34 cellular contexts compared by ENCODE assay signal in the genomic region with DNA sequence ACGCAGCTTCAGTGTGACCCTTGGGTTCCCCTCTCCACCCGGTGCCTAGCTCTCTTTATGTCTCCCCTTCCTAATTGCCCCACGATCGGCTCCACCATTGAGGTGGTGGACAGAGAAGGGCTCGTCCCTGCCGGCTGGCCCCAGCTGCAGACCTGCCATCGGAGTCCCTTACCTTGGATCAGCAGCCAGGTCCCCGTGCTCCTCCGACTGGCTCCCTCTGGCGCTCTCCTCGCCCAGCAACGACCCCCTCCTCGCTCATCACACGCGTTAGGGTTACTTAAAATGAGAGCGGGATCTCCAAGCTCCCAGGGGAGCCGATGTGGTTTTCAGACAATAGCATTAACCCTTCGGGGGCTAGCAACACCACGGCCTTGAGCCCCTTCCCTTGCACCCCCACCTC. TPM values are rescaled to one million over a fixed set of nuclear protein-coding genes. Genes with fewer than 3 reads are reported as not detected.
A peak's percentile ranks its signal among the peaks of the same experiment; 100 is the strongest.
DNase-seq lines count a peak whose midpoint lies in the region; ATAC-seq and TF ChIP-seq lines count a peak whose summit lies in the region.
"Had no signal": no experiment of that assay in that cellular context is flagged by ENCODE, and none has a peak within 500 bp of the region (broad histone marks: within the 10 kb centered on the region; RNA-seq: fewer than 3 reads in every experiment).

No MANE protein-coding gene starts in this region.

- H3K4me1 ChIP-seq in IMR-90 (ENCODE audit: control insufficient read depth, insufficient read depth, low read length) (peaks cover 10% of the 10 kb centered on the region), sigmoid colon (no peaks in the 10 kb centered on the region)
- H3K4me1 ChIP-seq: thyroid gland had no signal

- no peak overlapping the region; the same call in 1 of the 2 replicates for H2BK120ac ChIP-seq in IMR-90 (ENCODE audit: low read depth, low read length)

- no peak for TF ChIP-seq EP300 in sigmoid colon (IDR thresholded peaks at IDR 0.05)

- H4K8ac ChIP-seq in IMR-90 (ENCODE audit: low read depth in 2 of 2, low read length in 2 of 2): 0 out of 4 replicates have a peak overlapping the region, but pooled peaks of 1 of the 2 experiments have one; percentile 2

- no peak for TF ChIP-seq RAD21 in IMR-90 (IDR thresholded peaks at IDR 0.05; ENCODE audit: low read length)

- H2AK5ac ChIP-seq in IMR-90 (ENCODE audit: low read depth, low read length): peak overlapping the region; percentile 97; the same call in 1 of the 2 replicates

- TF ChIP-seq CTCF in IMR-90 (conservative IDR thresholded peaks at IDR 0.05; ENCODE audit: low read depth, low read length): no peak
- TF ChIP-seq CTCF in sigmoid colon (IDR thresholded peaks at IDR 0.05): no peak

- no peak overlapping the region for H2BK20ac ChIP-seq in IMR-90 (ENCODE audit: low read depth, low read length)

- ATAC-seq in IMR-90 (ENCODE audit: low read depth): no peak
- ATAC-seq in GM21786 (IDR thresholded peaks at IDR 0.05; ENCODE audit: unreplicated experiment): no peak
- ATAC-seq: activated CD8-positive, alpha-beta memory T cell treated with anti-CD3 and anti-CD28 coated beads, Interleukin-2, amount 10 ng/mL, durations not matched to agents 7 days and 5 days; HCT116; stimulated activated naive CD8-positive, alpha-beta T cell treated with anti-CD3 and anti-CD28 coated beads, Interleukin-15, amount 100 ng/mL, for 72 hours had no signal

- no peak overlapping the region for H3K4me2 ChIP-seq in IMR-90 (ENCODE audit: low read depth, low read length)
- H3K4me2 ChIP-seq: PC-9 had no signal

- H3K18ac ChIP-seq in IMR-90 (ENCODE audit: low read depth, low read length): no peak overlapping the region

- no peak overlapping the region for H3K23ac ChIP-seq in IMR-90 (ENCODE audit: low read depth, low read length)

- 0 out of 3 replicates have a peak overlapping the region, but pooled peaks have one; percentile 84 for H2BK15ac ChIP-seq in IMR-90 (ENCODE audit: low read depth, low read length)

- peaks cover 6% of the 10 kb centered on the region for H3K27me3 ChIP-seq in IMR-90 (ENCODE audit: control insufficient read depth, insufficient read depth, low read length)
- H3K27me3 ChIP-seq in sigmoid colon: peaks cover 0 to 51% (median 25%) of the 10 kb centered on the region in 3 donors
- H3K27me3 ChIP-seq: brain microvascular endothelial cell, MG63 had no signal

- dilution Hi-C loops in IMR-90 (cut with HindIII; ENCODE audit: low sequenced_read_pairs, unreplicated experiment): no loop called here

- no peaks in the 10 kb centered on the region for H3K36me3 ChIP-seq in IMR-90 (ENCODE audit: control insufficient read depth, insufficient read depth, low read length)
- H3K36me3 ChIP-seq in sigmoid colon: no peaks in the 10 kb centered on the region
- H3K36me3 ChIP-seq: brain microvascular endothelial cell, MG63, thyroid gland, WERI-Rb-1 had no signal

- H4K5ac ChIP-seq in IMR-90 (ENCODE audit: low read depth, low read length): no peak overlapping the region

- in situ Hi-C loops in IMR-90 (cut with MboI; ENCODE audit: low sequenced_read_pairs): no loop called here

- peaks cover 22% of the 10 kb centered on the region for H3K9me1 ChIP-seq in IMR-90 (ENCODE audit: insufficient read depth, low read length)

- H3K4ac ChIP-seq in IMR-90 (ENCODE audit: low read depth, low read length): peak overlapping the region; percentile 95; the same call in 1 of the 2 replicates

- no peak overlapping the region for H2AK9ac ChIP-seq in IMR-90 (replicated peaks; ENCODE audit: low read depth, low read length, poor library complexity)

- no peak overlapping the region for H3K56ac ChIP-seq in IMR-90 (ENCODE audit: extremely low read depth, insufficient read depth, low read length)

- CTCF ChIA-PET in IMR-90 (lab: Yijun Ruan, JAX): no interaction called here

- no peak overlapping the region for H2BK5ac ChIP-seq in IMR-90 (ENCODE audit: low read depth, low read length, poor library complexity, severe bottlenecking)

- DNase-seq in NCI-H82 (lab: John Stamatoyannopoulos, UW): peak; percentile 48
- DNase-seq in NCI-H82 treated with DMSO at 0.1 percent for 48 hours (lab: John Stamatoyannopoulos, UW; ENCODE audit: unreplicated experiment): no peak
- DNase-seq in IMR-90: no peak
- DNase-seq in iPS-NIHi11 (ENCODE audit: low spot score): peak; percentile 52
- DNase-seq in sigmoid colon: peak; percentile 44
- DNase-seq in NCI-H524 treated with DMSO at 0.1 percent for 48 hours (lab: John Stamatoyannopoulos, UW): no peak
- no peak for DNase-seq in NCI-H2081 (lab: John Stamatoyannopoulos, UW)
- DNase-seq: 8988T; activated CD8-positive, alpha-beta memory T cell treated with anti-CD3 and anti-CD28 coated beads, Interleukin-2, amount 10 ng/mL, durations not matched to agents 7 days and 5 days; activated naive CD4-positive, alpha-beta T cell treated with anti-CD3 and anti-CD28 coated beads, Interleukin-2, amount 50 U/mL, for 16 hours; activated T-cell treated with anti-CD3 and anti-CD28 coated beads, Interleukin-2, amount 50 U/mL, for 48 hours; amniotic stem cell; brain microvascular endothelial cell; CD4-positive, alpha-beta T cell; effector CD8-positive, alpha-beta T cell; erythroblast; glutamatergic neuron; KBM-7; MG63; NCI-H1417 treated with DMSO at 0.1 percent for 48 hours; NCI-H2081 treated with DMSO at 0.1 percent for 48 hours; NCI-H446 treated with DMSO at 0.1 percent for 48 hours; nucleus accumbens; PC-9; Right ventricle myocardium superior; stimulated activated naive CD8-positive, alpha-beta T cell treated with anti-CD3 and anti-CD28 coated beads, Interleukin-15, amount 100 ng/mL, for 72 hours; T-helper 9 cell; thyroid gland; WERI-Rb-1 had no signal

- H3K79me1 ChIP-seq in IMR-90 (ENCODE audit: low read depth in 1 of 2, low read length in 2 of 2): no peaks in the 10 kb centered on the region

- H2AFZ ChIP-seq in IMR-90 (replicated peaks; ENCODE audit: low read length, poor library complexity): peak overlapping the region; percentile 96
- H2AFZ ChIP-seq: PC-9 had no signal

- H3K4me3 ChIP-seq in IMR-90 (ENCODE audit: insufficient read depth, low read depth, low read length): no peak overlapping the region
- H3K4me3 ChIP-seq in sigmoid colon: no peak overlapping the region
- H3K4me3 ChIP-seq: MG63, PC-9, thyroid gland had no signal

- TF ChIP-seq POLR2A in IMR-90 (IDR thresholded peaks at IDR 0.05; ENCODE audit: low read depth, low read length) (no peak), sigmoid colon (IDR thresholded peaks at IDR 0.05) (no peak)

- intact Hi-C loops in IMR-90 (cut with micrococcal nuclease) (no loop called here), sigmoid colon (cut with DNase I) (no loop called here)

- H3K27ac ChIP-seq in IMR-90 (ENCODE audit: insufficient read depth, low read length): no peak overlapping the region
- no peak overlapping the region for H3K27ac ChIP-seq in sigmoid colon
- H3K27ac ChIP-seq: PC-9, thyroid gland, WERI-Rb-1 had no signal

- H3K14ac ChIP-seq in IMR-90 (replicated peaks; ENCODE audit: low read depth, low read length): no peak overlapping the region

- POLR2A ChIA-PET in IMR-90 (lab: Charles Lee; ENCODE audit: unreplicated experiment): no interaction called here

- no peaks in the 10 kb centered on the region for H3K9me3 ChIP-seq in IMR-90 (ENCODE audit: control insufficient read depth, insufficient read depth, low read length)
- no peaks in the 10 kb centered on the region for H3K9me3 ChIP-seq in sigmoid colon
- H3K9me3 ChIP-seq: MG63, thyroid gland had no signal

- no TSS peak for BruUV-seq in IMR-90 (replicated peaks; lab: Mats Ljungman, UMichigan)

- H3K9ac ChIP-seq in IMR-90 (ENCODE audit: low read depth, low read length): no peak overlapping the region

- no peak overlapping the region for H4K91ac ChIP-seq in IMR-90 (ENCODE audit: insufficient read depth, low read depth, low read length)

- no peaks in the 10 kb centered on the region for H4K20me1 ChIP-seq in IMR-90 (ENCODE audit: insufficient read depth, low read length)

- 53% methylated on average over 8 of the region's 19 CpGs; no CpG with 5 or more reads in 1 of the 2 experiments for WGBS in IMR-90 (ENCODE audit: extremely low coverage in 2 of 2, insufficient read length in 1 of 2), 2 experiments
- 39 to 50% methylated on average over 19 of the region's 19 CpGs for WGBS in sigmoid colon, 2 donors

TF ChIP-seq in IMR-90, 13 proteins besides CTCF, POLR2A, EP300 and RAD21:
- TF ChIP-seq NFE2L2 (IDR thresholded peaks at IDR 0.05; ENCODE audit: low read depth, low read length): no peak
- TF ChIP-seq MAFK (IDR thresholded peaks at IDR 0.05; ENCODE audit: low read depth, low read length): no peak
- TF ChIP-seq MAZ (IDR thresholded peaks at IDR 0.05; ENCODE audit: borderline replicate concordance, low read depth, low read length): no peak

RNA-seq across cellular contexts. Expression of a gene that starts 8.1 kb away (rescaled TPM):
- not detected in 2 replicates for total RNA-seq in IMR-90 (2012; rRNA removed)
- polyA plus RNA-seq in IMR-90 (2012; rRNA removed): not detected in 2 replicates
- polyA plus RNA-seq in IMR-90 (2012; cell fraction: cytosol; rRNA removed): not detected in 2 replicates
- polyA plus RNA-seq in IMR-90 (2012; cell fraction: nucleus; rRNA removed; ENCODE audit: low replicate concordance): 0.03 and 0.10 TPM in 2 replicates
- not detected for total RNA-seq in sigmoid colon
- polyA plus RNA-seq in sigmoid colon: under 1 TPM in 1 of 3 donors, not detected in 2; 0.03 TPM
- total RNA-seq: activated CD8-positive, alpha-beta memory T cell treated with anti-CD3 and anti-CD28 coated beads, Interleukin-2, amount 10 ng/mL, durations not matched to agents 7 days and 5 days; CD4-positive, alpha-beta T cell; HT-29; lung microvascular endothelial cell; PC-9; pulmonary artery endothelial cell; Right ventricle myocardium superior; thyroid gland had no signal

RNA-seq across cellular contexts. Expression of a gene that starts 30.5 kb away (rescaled TPM):
- 14.7 and 21.1 TPM in 2 replicates for total RNA-seq in IMR-90 (2012; rRNA removed)
- 6.4 and 6.8 TPM in 2 replicates for polyA plus RNA-seq in IMR-90 (2012; rRNA removed)
- polyA plus RNA-seq in IMR-90 (2012; cell fraction: cytosol; rRNA removed): 2.9 and 4.0 TPM in 2 replicates
- 10.0 and 112 TPM in 2 replicates for polyA plus RNA-seq in IMR-90 (2012; cell fraction: nucleus; rRNA removed; ENCODE audit: low replicate concordance)
- total RNA-seq in sigmoid colon: 10 to 100 TPM; 14.1 to 20.2 (median 17.6) TPM
- 10 to 100 TPM in 1 of 3 donors, 1 to 10 TPM in 2; 6.6 to 12.4 (median 9.0) TPM for polyA plus RNA-seq in sigmoid colon

Comparison
In these comparisons a context has a peak if more than half of its experiments do, and no peak if none do; other contexts are left out.
1. DNase-seq: peak in NCI-H82 (single experiment), iPS-NIHi11 (single experiment) and sigmoid colon (single experiment); none in NCI-H82 treated with DMSO at 0.1 percent for 48 hours (single experiment), IMR-90 (single experiment), NCI-H524 treated with DMSO at 0.1 percent for 48 hours (single experiment) and NCI-H2081 (0 of 2).